8 cellular contexts compared by ENCODE assay signal in the genomic region with DNA sequence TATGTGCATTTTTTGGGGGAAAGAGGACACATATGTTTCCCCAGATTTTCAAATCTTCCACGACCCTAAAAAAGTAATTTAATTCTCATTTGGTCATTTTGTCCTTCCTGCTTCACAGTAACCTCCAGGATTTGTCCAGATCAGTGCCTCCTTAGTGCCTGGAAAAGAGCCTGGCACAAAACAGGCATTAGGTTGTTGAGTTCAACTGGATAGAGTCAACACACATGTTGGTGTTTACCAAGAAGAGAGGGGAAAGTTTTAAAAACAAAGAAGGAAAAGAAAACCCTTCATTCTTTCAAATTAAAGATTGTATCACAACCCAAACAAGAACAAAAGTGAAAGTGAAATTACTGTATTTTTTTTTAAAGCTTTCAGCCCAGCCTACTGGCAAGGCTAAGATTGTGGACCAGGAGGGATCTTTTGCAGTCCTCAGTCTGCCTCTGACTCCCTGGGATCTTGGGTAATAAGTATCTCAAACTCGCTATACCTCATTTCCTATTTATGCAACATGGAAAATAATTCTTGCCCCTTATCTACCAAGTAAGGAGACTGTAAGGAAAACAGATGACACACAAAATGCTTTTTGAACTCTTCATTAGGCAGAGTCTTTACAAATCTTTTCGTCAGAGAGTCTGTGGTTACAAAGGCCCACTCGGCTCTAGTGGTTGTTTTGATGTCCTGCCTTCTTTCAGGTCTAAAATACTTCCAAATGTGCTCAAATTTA. TPM values are rescaled to one million over a fixed set of nuclear protein-coding genes. Genes with fewer than 3 reads are reported as not detected.
A peak's percentile ranks its signal among the peaks of the same experiment; 100 is the strongest.
DNase-seq lines count a peak whose midpoint lies in the region; ATAC-seq and TF ChIP-seq lines count a peak whose summit lies in the region.

No MANE protein-coding gene starts in this region.

- H3K4me1 Mint-ChIP-seq in activated naive CD4-positive, alpha-beta T cell treated with anti-CD3 and anti-CD28 coated beads, Interleukin-2, amount 50 U/mL, for 24 hours: peaks cover 35% of the 10 kb centered on the region

- TF ChIP-seq POLR2A in thyroid gland (IDR thresholded peaks at IDR 0.05): no peak

- H3K9me3 ChIP-seq in lung (ENCODE audit: control insufficient read depth in 2 of 2, insufficient read depth in 1 of 2, low read length in 1 of 2) (peaks cover 0 to 2% of the 10 kb centered on the region in 2 donors), thyroid gland (no peaks in the 10 kb centered on the region)

- peak; percentile 66 for ATAC-seq in GM18870 (IDR thresholded peaks at IDR 0.05; ENCODE audit: unreplicated experiment)
- ATAC-seq in lung (ENCODE audit: insufficient read depth, low FRiP score): peak; percentile 62

- peak overlapping the region; percentile 85 for H3K27ac Mint-ChIP-seq in activated naive CD4-positive, alpha-beta T cell treated with anti-CD3 and anti-CD28 coated beads, Interleukin-2, amount 50 U/mL, for 24 hours

- H3K4me1 ChIP-seq in ACC112 (ENCODE audit: control insufficient read depth, insufficient read depth, low read length, unreplicated experiment) (peaks cover 32% of the 10 kb centered on the region), lung (ENCODE audit: control insufficient read depth in 2 of 2, insufficient read depth in 2 of 2, low read length in 2 of 2) (no peaks in the 10 kb centered on the region), thyroid gland (peaks cover 3 to 6% of the 10 kb centered on the region in 2 donors)

- no peaks in the 10 kb centered on the region for H3K36me3 Mint-ChIP-seq in activated naive CD4-positive, alpha-beta T cell treated with anti-CD3 and anti-CD28 coated beads, Interleukin-2, amount 50 U/mL, for 24 hours

- H3K27me3 ChIP-seq in ACC112 (ENCODE audit: insufficient read depth, low read length): no peaks in the 10 kb centered on the region
- H3K27me3 ChIP-seq in lung (ENCODE audit: control insufficient read depth, insufficient read depth): no peaks in the 10 kb centered on the region
- no peaks in the 10 kb centered on the region for H3K27me3 ChIP-seq in thyroid gland

- H3K79me2 ChIP-seq in ACC112 (ENCODE audit: control insufficient read depth, insufficient read depth, low read length, unreplicated experiment): no peaks in the 10 kb centered on the region

- intact Hi-C loops in thyroid gland (cut with DNase I): no loop called here

- peak overlapping the region; percentile 84 for H3K4me3 Mint-ChIP-seq in activated naive CD4-positive, alpha-beta T cell treated with anti-CD3 and anti-CD28 coated beads, Interleukin-2, amount 50 U/mL, for 24 hours

- peak; percentile 28 for DNase-seq in HPDE6-E6E7 (ENCODE audit: extremely low spot score)
- no peak for DNase-seq in lung (ENCODE audit: low spot score)
- DNase-seq in effector CD8-positive, alpha-beta T cell (lab: John Stamatoyannopoulos, UW): no peak
- no peak for DNase-seq in thyroid gland
- DNase-seq in NCI-H345 (lab: John Stamatoyannopoulos, UW): no peak

- no peak for TF ChIP-seq CTCF in lung (IDR thresholded peaks at IDR 0.05; ENCODE audit: control extremely low read depth, extremely low read depth)
- no peak for TF ChIP-seq CTCF in thyroid gland (IDR thresholded peaks at IDR 0.05)

- H3K4me3 ChIP-seq in ACC112 (ENCODE audit: low read depth, low read length) (peak overlapping the region; percentile 61), lung (no peak overlapping the region), thyroid gland (replicated peaks in 1 of 3) (peak overlapping the region in 1 of 3 donors; percentile 10)

- 20 to 22% methylated on average over 4 of the region's 4 CpGs for whole genome bisulfite sequencing in lung, 2 donors
- 41 to 54% methylated on average over 4 of the region's 4 CpGs for WGBS in thyroid gland, 2 donors

- H2AFZ ChIP-seq in ACC112 (ENCODE audit: low read length, unreplicated experiment): peak overlapping the region; percentile 83

- peak overlapping the region; percentile 96 for H3K27ac ChIP-seq in ACC112 (ENCODE audit: low read depth, low read length)
- H3K27ac ChIP-seq in lung (ENCODE audit: low read depth in 1 of 2, low read length in 1 of 2): peak overlapping the region in 1 of 2 donors; percentile 64
- no peak overlapping the region for H3K27ac ChIP-seq in thyroid gland

- H3K36me3 ChIP-seq in ACC112 (ENCODE audit: insufficient read depth, low read length) (no peaks in the 10 kb centered on the region), lung (ENCODE audit: control insufficient read depth in 2 of 2, insufficient read depth in 2 of 2, low read length in 2 of 2) (no peaks in the 10 kb centered on the region), thyroid gland (no peaks in the 10 kb centered on the region)

- no peaks in the 10 kb centered on the region for H3K27me3 Mint-ChIP-seq in activated naive CD4-positive, alpha-beta T cell treated with anti-CD3 and anti-CD28 coated beads, Interleukin-2, amount 50 U/mL, for 24 hours

- no peaks in the 10 kb centered on the region for H3K9me3 Mint-ChIP-seq in activated naive CD4-positive, alpha-beta T cell treated with anti-CD3 and anti-CD28 coated beads, Interleukin-2, amount 50 U/mL, for 24 hours

RNA-seq across cellular contexts. Expression of gene ZNF281, which starts 57.8 kb away (rescaled TPM):
- total RNA-seq in lung: 10 to 100 TPM; 13.3 to 24.8 TPM
- 1 to 10 TPM; 5.4 to 8.4 TPM for polyA plus RNA-seq in lung
- 10 to 100 TPM in 3 of 4 donors, 1 to 10 TPM in 1; 9.8 to 16.9 (median 12.5) TPM for total RNA-seq in thyroid gland
